Comparison of ENCODE assay signal across 13 cellular contexts in the genomic region with DNA sequence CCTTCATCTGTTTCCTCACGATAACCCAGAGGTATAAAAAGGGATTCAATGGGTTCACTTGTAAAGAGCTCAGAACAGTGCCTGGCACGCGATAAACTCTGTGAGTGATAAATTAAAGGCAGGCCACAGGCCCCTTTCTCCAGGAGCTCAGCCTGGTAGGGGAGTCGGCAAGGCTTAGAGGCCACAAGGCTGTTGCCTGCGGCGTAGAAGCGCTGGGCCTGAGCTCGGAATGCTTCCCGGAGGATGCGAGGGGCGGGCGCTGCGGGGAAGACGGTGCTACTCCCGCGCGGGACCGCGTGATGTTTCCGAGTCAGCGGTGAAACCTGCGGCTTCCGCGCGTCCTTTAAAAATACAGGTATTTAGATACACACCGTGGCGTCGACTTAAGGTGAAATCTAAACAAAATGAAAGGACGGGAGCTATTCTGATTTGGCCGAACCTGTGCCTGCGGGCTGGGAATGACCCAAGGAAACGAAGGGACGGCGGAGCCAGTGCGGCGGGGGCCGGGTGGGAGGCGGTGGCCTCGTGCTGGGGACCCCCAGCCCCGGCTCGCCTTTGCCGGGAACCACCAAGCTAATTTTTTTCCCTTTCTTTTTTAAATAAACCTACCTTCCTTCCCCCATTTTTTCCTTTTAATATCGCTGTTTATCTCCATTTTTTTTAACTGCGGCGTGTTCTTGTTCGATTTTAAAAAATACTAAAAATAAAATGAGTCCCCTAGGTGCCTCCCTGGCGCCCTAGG. TPM values are rescaled to one million over a fixed set of nuclear protein-coding genes. Genes with fewer than 3 reads are reported as not detected.
DNase-seq lines count a peak whose midpoint lies in the region; ATAC-seq and TF ChIP-seq lines count a peak whose summit lies in the region.
"Had no signal": no experiment of that assay in that cellular context is flagged by ENCODE, and none has a peak within 500 bp of the region (broad histone marks: within the 10 kb centered on the region; RNA-seq: fewer than 3 reads in every experiment).

No MANE protein-coding gene starts in this region.

- peaks cover 14 to 73% (median 61%) of the 10 kb centered on the region in 45 donors for H3K27me3 ChIP-seq in dorsolateral prefrontal cortex

- intact Hi-C loops in Right ventricle myocardium superior (cut with DNase I), result no loop called here
- intact Hi-C loops in cardiac septum (cut with DNase I), result loop anchor here (5.0 kb wide), 1 partner anchor 62 kb away; no protein-coding TSS in a partner anchor
- intact Hi-C loops in dorsolateral prefrontal cortex (cut with DNase I), result no loop called here

- peak overlapping the region in 33 of 59 donors; percentile 2 to 59 (median 26) for H3K4me3 ChIP-seq in dorsolateral prefrontal cortex
- H3K4me3 ChIP-seq: right lobe of liver had no signal

- DNase-seq in Right ventricle myocardium superior (no peak), cardiac septum (ENCODE audit: low spot score) (no peak), dorsolateral prefrontal cortex (no peak), NCI-H187 treated with DMSO at 0.1 percent for 48 hours (lab: John Stamatoyannopoulos, UW) (no peak), epidermal melanocyte (ENCODE audit: insufficient read length, low spot score) (no peak)
- DNase-seq in naive thymus-derived CD8-positive, alpha-beta T cell, result no peak
- DNase-seq: activated CD4-positive, alpha-beta T cell treated with anti-CD3 and anti-CD28 coated beads, Interleukin-2, amount 10 ng/mL, durations not matched to agents 7 days and 5 days; NCI-H526; right lobe of liver had no signal

- POLR2A ChIA-PET in naive thymus-derived CD8-positive, alpha-beta T cell (lab: Charles Lee), result no interaction called here

- peaks cover 11 to 32% (median 22%) of the 10 kb centered on the region in 4 donors for H3K4me1 Mint-ChIP-seq in naive thymus-derived CD8-positive, alpha-beta T cell

- H3K9me3 Mint-ChIP-seq in naive thymus-derived CD8-positive, alpha-beta T cell, result peaks cover 0 to 7% (median 0%) of the 10 kb centered on the region in 9 donors
- H3K9me3 Mint-ChIP-seq: activated CD4-positive, alpha-beta T cell treated with anti-CD3 and anti-CD28 coated beads, Interleukin-2, amount 10 ng/mL, durations not matched to agents 7 days and 5 days had no signal

- peak overlapping the region in 1 of 10 donors; percentile 6 for H3K27ac Mint-ChIP-seq in naive thymus-derived CD8-positive, alpha-beta T cell
- H3K27ac Mint-ChIP-seq: activated CD4-positive, alpha-beta T cell treated with anti-CD3 and anti-CD28 coated beads, Interleukin-2, amount 10 ng/mL, durations not matched to agents 7 days and 5 days had no signal

- H3K4me3 Mint-ChIP-seq in naive thymus-derived CD8-positive, alpha-beta T cell, result peak overlapping the region; percentile 19 to 70 (median 60)
- H3K4me3 Mint-ChIP-seq: activated CD4-positive, alpha-beta T cell treated with anti-CD3 and anti-CD28 coated beads, Interleukin-2, amount 10 ng/mL, durations not matched to agents 7 days and 5 days had no signal

- H3K27me3 Mint-ChIP-seq in naive thymus-derived CD8-positive, alpha-beta T cell, result peaks cover 38 to 92% (median 65%) of the 10 kb centered on the region in 5 donors

- TF ChIP-seq CTCF in dorsolateral prefrontal cortex (IDR thresholded peaks at IDR 0.05 in 54 of 56, conservative IDR thresholded peaks at IDR 0.05 in 2 of 56; ENCODE audit: low read depth in 1 of 56, partially characterized antibody in 56 of 56), result no peak

- no peak overlapping the region for H3K27ac ChIP-seq in dorsolateral prefrontal cortex
- H3K27ac ChIP-seq: right lobe of liver had no signal

- peaks cover 0 to 5% (median 0%) of the 10 kb centered on the region in 3 donors for H3K36me3 Mint-ChIP-seq in naive thymus-derived CD8-positive, alpha-beta T cell

- peak; percentile 24 for ATAC-seq in Right ventricle myocardium superior (ENCODE audit: poor library complexity)
- ATAC-seq in naive thymus-derived CD8-positive, alpha-beta T cell, result peak in 1 of 2 donors; percentile 36
- no peak for ATAC-seq in GM21390 (IDR thresholded peaks at IDR 0.05; ENCODE audit: unreplicated experiment)
- no peak for ATAC-seq in HG02759 (IDR thresholded peaks at IDR 0.05; ENCODE audit: unreplicated experiment)

RNA-seq across cellular contexts. Expression of a gene that starts 6.2 kb away (rescaled TPM):
- total RNA-seq in Right ventricle myocardium superior, result 260 TPM
- total RNA-seq in cardiac septum, result 157 TPM
- not detected for total RNA-seq in dorsolateral prefrontal cortex
- not detected for total RNA-seq in naive thymus-derived CD8-positive, alpha-beta T cell
- under 1 TPM in 1 of 3 donors, not detected in 2; 0.36 TPM for polyA plus RNA-seq in naive thymus-derived CD8-positive, alpha-beta T cell
- total RNA-seq: activated CD4-positive, alpha-beta T cell treated with anti-CD3 and anti-CD28 coated beads, Interleukin-2, amount 10 ng/mL, durations not matched to agents 7 days and 5 days; fibroblast of lung; right lobe of liver; SK-MEL-5 had no signal
- polyA plus RNA-seq: fibroblast of lung had no signal

Comparison
In these comparisons a context has a peak if more than half of its experiments do, and no peak if none do; other contexts are left out.
1. RNA of a gene that starts 6.2 kb away (total RNA-seq): 260 TPM in Right ventricle myocardium superior (single experiment) and 157 TPM in cardiac septum (single experiment); not detected in dorsolateral prefrontal cortex and not detected in naive thymus-derived CD8-positive, alpha-beta T cell; every median in the first group is over 100 times any median in the second.